Comparison of ENCODE assay signal across 28 cellular contexts in the genomic region with DNA sequence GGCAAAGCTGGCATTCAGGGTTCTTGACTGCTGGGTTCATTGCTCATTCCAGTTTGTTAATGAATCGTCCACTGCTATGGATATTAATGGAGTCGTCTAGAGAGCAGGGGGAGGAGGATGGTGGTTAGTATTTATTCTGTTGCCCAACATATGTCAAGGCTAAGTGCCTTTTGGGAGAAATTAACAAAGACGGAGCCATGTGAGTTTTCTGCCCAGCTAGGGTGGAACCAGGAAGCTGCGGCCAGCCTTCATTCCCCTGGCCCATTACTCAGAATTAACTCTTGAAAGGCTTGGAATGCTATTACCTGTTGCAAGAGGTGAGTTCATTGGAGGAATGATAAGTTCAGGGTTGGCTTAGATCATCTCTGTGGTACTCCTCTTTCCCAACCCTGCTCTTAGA. TPM values are rescaled to one million over a fixed set of nuclear protein-coding genes. Genes with fewer than 3 reads are reported as not detected.
DNase-seq lines count a peak whose midpoint lies in the region; ATAC-seq and TF ChIP-seq lines count a peak whose summit lies in the region.
"Had no signal": no experiment of that assay in that cellular context is flagged by ENCODE, and none has a peak within 500 bp of the region (broad histone marks: within the 10 kb centered on the region; RNA-seq: fewer than 3 reads in every experiment).

No MANE protein-coding gene starts in this region.

- peak overlapping the region; percentile 15 for H3K27ac Mint-ChIP-seq in neural progenitor cell
- H3K27ac Mint-ChIP-seq in activated naive CD4-positive, alpha-beta T cell treated with anti-CD3 and anti-CD28 coated beads, Interleukin-2, amount 50 U/mL, for 72 hours: no peak overlapping the region
- H3K27ac Mint-ChIP-seq in naive thymus-derived CD4-positive, alpha-beta T cell: no peak overlapping the region
- H3K27ac Mint-ChIP-seq: activated CD8-positive, alpha-beta T cell treated with anti-CD3 and anti-CD28 coated beads, Interleukin-2, amount 10 ng/mL, durations not matched to agents 7 days and 5 days; activated naive CD8-positive, alpha-beta T cell treated with anti-CD3 and anti-CD28 coated beads for 36 hours; immature natural killer cell; stimulated activated effector memory CD8-positive, alpha-beta T cell treated with anti-CD3 and anti-CD28 coated beads, Interleukin-12 subunit alpha, Interleukin-12 subunit beta, amount 100 ng/mL, for 72 hours had no signal

- H3K36me3 Mint-ChIP-seq in neural progenitor cell: peaks cover 42% of the 10 kb centered on the region
- H3K36me3 Mint-ChIP-seq in activated naive CD4-positive, alpha-beta T cell treated with anti-CD3 and anti-CD28 coated beads, Interleukin-2, amount 50 U/mL, for 72 hours: no peaks in the 10 kb centered on the region
- H3K36me3 Mint-ChIP-seq in naive thymus-derived CD4-positive, alpha-beta T cell: peaks cover 0 to 1% (median 0%) of the 10 kb centered on the region in 5 donors
- H3K36me3 Mint-ChIP-seq: immature natural killer cell; stimulated activated effector memory CD8-positive, alpha-beta T cell treated with anti-CD3 and anti-CD28 coated beads, Interleukin-12 subunit alpha, Interleukin-12 subunit beta, amount 100 ng/mL, for 72 hours had no signal

- no peak overlapping the region for H3K4me3 ChIP-seq in neural progenitor cell
- no peak overlapping the region for H3K4me3 ChIP-seq in naive thymus-derived CD4-positive, alpha-beta T cell (ENCODE audit: low read length)
- H3K4me3 ChIP-seq: gastroesophageal sphincter, spleen had no signal

- H3K36me3 ChIP-seq in neural progenitor cell: no peaks in the 10 kb centered on the region
- H3K36me3 ChIP-seq in naive thymus-derived CD4-positive, alpha-beta T cell (ENCODE audit: control insufficient read depth in 2 of 3, insufficient read depth in 3 of 3, low read length in 3 of 3): no peaks in the 10 kb centered on the region
- H3K36me3 ChIP-seq: gastroesophageal sphincter had no signal

- peaks cover 100% of the 10 kb centered on the region for H4K20me1 ChIP-seq in neural progenitor cell (ENCODE audit: low read depth)

- ATAC-seq in activated naive CD4-positive, alpha-beta T cell treated with anti-CD3 and anti-CD28 coated beads, Interleukin-2, amount 50 U/mL, for 72 hours: no peak
- ATAC-seq in naive thymus-derived CD4-positive, alpha-beta T cell: no peak
- ATAC-seq in HG02870 (IDR thresholded peaks at IDR 0.05; ENCODE audit: unreplicated experiment): no peak
- ATAC-seq: activated CD8-positive, alpha-beta T cell treated with anti-CD3 and anti-CD28 coated beads, Interleukin-2, amount 10 ng/mL, durations not matched to agents 7 days and 5 days; gastroesophageal sphincter; stimulated activated effector memory CD8-positive, alpha-beta T cell treated with anti-CD3 and anti-CD28 coated beads, Interleukin-12 subunit alpha, Interleukin-12 subunit beta, amount 100 ng/mL, for 72 hours had no signal

- no peak overlapping the region for H3K27ac ChIP-seq in neural progenitor cell
- H3K27ac ChIP-seq in naive thymus-derived CD4-positive, alpha-beta T cell (ENCODE audit: low read depth, low read length): no peak overlapping the region
- H3K27ac ChIP-seq: C4-2B had no signal

- peaks cover 32% of the 10 kb centered on the region for H3K4me1 ChIP-seq in neural progenitor cell
- no peaks in the 10 kb centered on the region for H3K4me1 ChIP-seq in naive thymus-derived CD4-positive, alpha-beta T cell (ENCODE audit: control insufficient read depth in 2 of 2, insufficient read depth in 2 of 2, low read length in 2 of 2)

- peaks cover 100% of the 10 kb centered on the region for H3K79me2 ChIP-seq in neural progenitor cell (ENCODE audit: low read depth)

- peaks cover 75% of the 10 kb centered on the region for H3K4me1 Mint-ChIP-seq in neural progenitor cell
- H3K4me1 Mint-ChIP-seq in naive thymus-derived CD4-positive, alpha-beta T cell: peaks cover 0 to 8% (median 0%) of the 10 kb centered on the region in 7 donors
- H3K4me1 Mint-ChIP-seq: stimulated activated effector memory CD8-positive, alpha-beta T cell treated with anti-CD3 and anti-CD28 coated beads, Interleukin-12 subunit alpha, Interleukin-12 subunit beta, amount 100 ng/mL, for 72 hours had no signal

- peaks cover 9% of the 10 kb centered on the region for H3F3A ChIP-seq in neural progenitor cell (ENCODE audit: low read depth)

- intact Hi-C loops in naive thymus-derived CD4-positive, alpha-beta T cell (cut with micrococcal nuclease): no loop called here

- TF ChIP-seq CTCF in neural progenitor cell (IDR thresholded peaks at IDR 0.05): no peak

- CTCF ChIA-PET in naive thymus-derived CD4-positive, alpha-beta T cell (lab: Charles Lee): no interaction called here

- H3K4me2 ChIP-seq in neural progenitor cell: no peak overlapping the region

- no peak overlapping the region for H2AFZ ChIP-seq in neural progenitor cell (replicated peaks)

- H3K9ac ChIP-seq in neural progenitor cell: no peak overlapping the region

- H3K9me3 Mint-ChIP-seq in neural progenitor cell: no peaks in the 10 kb centered on the region
- no peaks in the 10 kb centered on the region for H3K9me3 Mint-ChIP-seq in activated naive CD4-positive, alpha-beta T cell treated with anti-CD3 and anti-CD28 coated beads, Interleukin-2, amount 50 U/mL, for 72 hours
- no peaks in the 10 kb centered on the region for H3K9me3 Mint-ChIP-seq in naive thymus-derived CD4-positive, alpha-beta T cell
- H3K9me3 Mint-ChIP-seq: activated naive CD8-positive, alpha-beta T cell treated with anti-CD3 and anti-CD28 coated beads for 36 hours; immature natural killer cell; stimulated activated effector memory CD8-positive, alpha-beta T cell treated with anti-CD3 and anti-CD28 coated beads, Interleukin-12 subunit alpha, Interleukin-12 subunit beta, amount 100 ng/mL, for 72 hours had no signal

- POLR2A ChIA-PET in naive thymus-derived CD4-positive, alpha-beta T cell (lab: Charles Lee): no interaction called here

- H3K9me3 ChIP-seq in neural progenitor cell (ENCODE audit: low read depth): no peaks in the 10 kb centered on the region
- no peaks in the 10 kb centered on the region for H3K9me3 ChIP-seq in naive thymus-derived CD4-positive, alpha-beta T cell (ENCODE audit: control insufficient read depth in 2 of 3, low read length in 3 of 3)
- H3K9me3 ChIP-seq: Caco-2, gastroesophageal sphincter, spleen had no signal

- DNase-seq in amniotic epithelial cell (ENCODE audit: low read depth) (peak; percentile 91), fibroblast of gingiva (ENCODE audit: low read depth) (peak; percentile 55), neural progenitor cell (ENCODE audit: low spot score) (no peak), activated gamma-delta T cell (lab: John Stamatoyannopoulos, UW) (no peak)
- DNase-seq in activated naive CD4-positive, alpha-beta T cell treated with anti-CD3 and anti-CD28 coated beads, Interleukin-2, amount 50 U/mL, for 72 hours (ENCODE audit: low spot score in 2 of 2): no peak
- DNase-seq in naive thymus-derived CD4-positive, alpha-beta T cell: no peak
- DNase-seq: activated CD8-positive, alpha-beta T cell treated with anti-CD3 and anti-CD28 coated beads, Interleukin-2, amount 10 ng/mL, durations not matched to agents 7 days and 5 days; activated naive CD8-positive, alpha-beta T cell treated with anti-CD3 and anti-CD28 coated beads for 36 hours; activated T-cell treated with anti-CD3 and anti-CD28 coated beads for 4 hours; Caco-2; DND-41; erythroblast; hypothalamus; immature natural killer cell; KG1; mesenchymal stem cell; NCI-H1436 treated with DMSO at 0.1 percent for 48 hours; nucleus accumbens; retina; stimulated activated CD4-positive, alpha-beta T cell treated with anti-CD3 and anti-CD28 coated beads, Interleukin-4, amount 100 ng/mL, for 24 hours; substantia nigra; T-helper 2 cell had no signal

- no peaks in the 10 kb centered on the region for H3K27me3 Mint-ChIP-seq in neural progenitor cell (ENCODE audit: insufficient read depth, low read depth)
- peaks cover 0 to 7% (median 4%) of the 10 kb centered on the region in 5 donors for H3K27me3 Mint-ChIP-seq in naive thymus-derived CD4-positive, alpha-beta T cell

- H3K27me3 ChIP-seq in neural progenitor cell: no peaks in the 10 kb centered on the region
- no peaks in the 10 kb centered on the region for H3K27me3 ChIP-seq in naive thymus-derived CD4-positive, alpha-beta T cell (ENCODE audit: control insufficient read depth in 2 of 2, insufficient read depth in 2 of 2, low read length in 2 of 2)
- H3K27me3 ChIP-seq: gastroesophageal sphincter, spleen had no signal

- no peak overlapping the region for H3K4me3 Mint-ChIP-seq in neural progenitor cell
- no peak overlapping the region for H3K4me3 Mint-ChIP-seq in naive thymus-derived CD4-positive, alpha-beta T cell
- H3K4me3 Mint-ChIP-seq: activated CD8-positive, alpha-beta T cell treated with anti-CD3 and anti-CD28 coated beads, Interleukin-2, amount 10 ng/mL, durations not matched to agents 7 days and 5 days; activated naive CD8-positive, alpha-beta T cell treated with anti-CD3 and anti-CD28 coated beads for 36 hours; immature natural killer cell; stimulated activated effector memory CD8-positive, alpha-beta T cell treated with anti-CD3 and anti-CD28 coated beads, Interleukin-12 subunit alpha, Interleukin-12 subunit beta, amount 100 ng/mL, for 72 hours had no signal

RNA-seq across cellular contexts. Expression of gene IGFBP2, which starts 19.3 kb away (rescaled TPM):
- 371 and 935 TPM in 2 replicates for total RNA-seq in neural progenitor cell (ENCODE audit: low replicate concordance)
- total RNA-seq in activated naive CD4-positive, alpha-beta T cell treated with anti-CD3 and anti-CD28 coated beads, Interleukin-2, amount 50 U/mL, for 72 hours: 10 to 100 TPM in 1 of 2 donors, under 1 TPM in 1; 0.14 to 11.6 TPM
- 10 to 100 TPM in 1 of 5 experiments, not detected in 4; 58.9 TPM for total RNA-seq in naive thymus-derived CD4-positive, alpha-beta T cell
- polyA plus RNA-seq in naive thymus-derived CD4-positive, alpha-beta T cell: under 1 TPM in 1 of 2 donors, not detected in 1; 0.18 TPM

RNA-seq across cellular contexts. Expression of gene IGFBP5, which starts 42.8 kb away (rescaled TPM):
- 150 and 249 TPM in 2 replicates for total RNA-seq in neural progenitor cell (ENCODE audit: low replicate concordance)
- total RNA-seq in activated naive CD4-positive, alpha-beta T cell treated with anti-CD3 and anti-CD28 coated beads, Interleukin-2, amount 50 U/mL, for 72 hours: under 1 TPM in 1 of 2 donors, not detected in 1; 0.02 TPM
- not detected for total RNA-seq in naive thymus-derived CD4-positive, alpha-beta T cell
- not detected for polyA plus RNA-seq in naive thymus-derived CD4-positive, alpha-beta T cell
- total RNA-seq: activated naive CD8-positive, alpha-beta T cell treated with anti-CD3 and anti-CD28 coated beads for 36 hours; OCI-LY7 had no signal
- polyA plus RNA-seq: immature natural killer cell had no signal

Comparison
In these comparisons a context has a peak if more than half of its experiments do, and no peak if none do; other contexts are left out.
1. DNase-seq: peak in amniotic epithelial cell (single experiment) and fibroblast of gingiva (single experiment); none in neural progenitor cell (single experiment), activated gamma-delta T cell (single experiment), activated naive CD4-positive, alpha-beta T cell treated with anti-CD3 and anti-CD28 coated beads, Interleukin-2, amount 50 U/mL, for 72 hours (0 of 2) and naive thymus-derived CD4-positive, alpha-beta T cell (0 of 9).
2. RNA of gene IGFBP5, which starts 42.8 kb away (total RNA-seq): 150 to 249 TPM in neural progenitor cell; 0.02 TPM in activated naive CD4-positive, alpha-beta T cell treated with anti-CD3 and anti-CD28 coated beads, Interleukin-2, amount 50 U/mL, for 72 hours and not detected in naive thymus-derived CD4-positive, alpha-beta T cell; every median in the first group is over 100 times any median in the second.